ENCODE assay signal across 1 cellular context in the genomic region with DNA sequence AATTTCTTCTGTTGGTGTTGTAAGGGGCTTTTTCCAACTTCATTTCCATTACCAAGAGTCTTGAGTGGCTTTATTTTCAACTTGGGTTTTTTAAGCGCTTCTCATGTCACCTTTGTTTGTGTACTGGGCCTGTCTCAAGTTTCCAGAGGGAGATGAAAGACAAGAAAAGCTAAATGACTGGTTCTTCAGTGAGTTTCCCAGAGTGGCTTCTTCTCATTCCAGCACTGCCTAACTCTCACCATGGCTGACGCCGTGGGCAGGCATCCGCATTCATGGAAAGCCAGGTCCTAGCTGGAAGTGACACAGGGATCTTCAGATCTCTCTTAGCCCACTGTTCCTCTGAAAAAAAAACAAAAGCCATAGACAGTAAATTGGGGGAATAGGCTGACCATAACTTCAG.
A peak's percentile ranks its signal among the peaks of the same experiment; 100 is the strongest.
TF ChIP-seq lines count a peak whose summit lies in the region.

No MANE protein-coding gene starts in this region.

TF ChIP-seq in HEK293, 187 proteins besides CTCF, POLR2A, EP300 and RAD21 (continued from another document):
- TF ChIP-seq, protein P1, sequence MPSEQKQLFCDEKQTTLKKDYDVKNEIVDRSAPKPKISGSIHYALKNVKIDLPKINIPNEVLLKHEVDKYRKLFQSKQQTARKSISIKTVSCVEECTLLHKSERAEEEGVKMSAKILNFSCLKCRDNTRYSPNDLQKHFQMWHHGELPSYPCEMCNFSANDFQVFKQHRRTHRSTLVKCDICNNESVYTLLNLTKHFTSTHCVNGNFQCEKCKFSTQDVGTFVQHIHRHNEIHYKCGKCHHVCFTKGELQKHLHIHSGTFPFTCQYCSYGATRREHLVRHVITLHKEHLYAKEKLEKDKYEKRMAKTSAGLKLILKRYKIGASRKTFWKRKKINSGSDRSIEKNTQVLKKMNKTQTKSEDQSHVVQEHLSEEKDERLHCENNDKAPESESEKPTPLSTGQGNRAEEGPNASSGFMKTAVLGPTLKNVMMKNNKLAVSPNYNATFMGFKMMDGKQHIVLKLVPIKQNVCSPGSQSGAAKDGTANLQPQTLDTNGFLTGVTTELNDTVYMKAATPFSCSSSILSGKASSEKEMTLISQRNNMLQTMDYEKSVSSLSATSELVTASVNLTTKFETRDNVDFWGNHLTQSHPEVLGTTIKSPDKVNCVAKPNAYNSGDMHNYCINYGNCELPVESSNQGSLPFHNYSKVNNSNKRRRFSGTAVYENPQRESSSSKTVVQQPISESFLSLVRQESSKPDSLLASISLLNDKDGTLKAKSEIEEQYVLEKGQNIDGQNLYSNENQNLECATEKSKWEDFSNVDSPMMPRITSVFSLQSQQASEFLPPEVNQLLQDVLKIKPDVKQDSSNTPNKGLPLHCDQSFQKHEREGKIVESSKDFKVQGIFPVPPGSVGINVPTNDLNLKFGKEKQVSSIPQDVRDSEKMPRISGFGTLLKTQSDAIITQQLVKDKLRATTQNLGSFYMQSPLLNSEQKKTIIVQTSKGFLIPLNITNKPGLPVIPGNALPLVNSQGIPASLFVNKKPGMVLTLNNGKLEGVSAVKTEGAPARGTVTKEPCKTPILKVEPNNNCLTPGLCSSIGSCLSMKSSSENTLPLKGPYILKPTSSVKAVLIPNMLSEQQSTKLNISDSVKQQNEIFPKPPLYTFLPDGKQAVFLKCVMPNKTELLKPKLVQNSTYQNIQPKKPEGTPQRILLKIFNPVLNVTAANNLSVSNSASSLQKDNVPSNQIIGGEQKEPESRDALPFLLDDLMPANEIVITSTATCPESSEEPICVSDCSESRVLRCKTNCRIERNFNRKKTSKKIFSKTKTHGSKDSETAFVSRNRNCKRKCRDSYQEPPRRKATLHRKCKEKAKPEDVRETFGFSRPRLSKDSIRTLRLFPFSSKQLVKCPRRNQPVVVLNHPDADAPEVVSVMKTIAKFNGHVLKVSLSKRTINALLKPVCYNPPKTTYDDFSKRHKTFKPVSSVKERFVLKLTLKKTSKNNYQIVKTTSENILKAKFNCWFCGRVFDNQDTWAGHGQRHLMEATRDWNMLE (tag by site-specific recombination; conservative IDR thresholded peaks at IDR 0.05; ENCODE audit: low read depth), result no peak
- TF ChIP-seq ZNF707 (tag by site-specific recombination; IDR thresholded peaks at IDR 0.05) (no peak), ZNF394 (tag by site-specific recombination; IDR thresholded peaks at IDR 0.05; ENCODE audit: borderline replicate concordance) (no peak), ZNF473 (tag by site-specific recombination; IDR thresholded peaks at IDR 0.05) (no peak)
- TF ChIP-seq, protein P2, sequence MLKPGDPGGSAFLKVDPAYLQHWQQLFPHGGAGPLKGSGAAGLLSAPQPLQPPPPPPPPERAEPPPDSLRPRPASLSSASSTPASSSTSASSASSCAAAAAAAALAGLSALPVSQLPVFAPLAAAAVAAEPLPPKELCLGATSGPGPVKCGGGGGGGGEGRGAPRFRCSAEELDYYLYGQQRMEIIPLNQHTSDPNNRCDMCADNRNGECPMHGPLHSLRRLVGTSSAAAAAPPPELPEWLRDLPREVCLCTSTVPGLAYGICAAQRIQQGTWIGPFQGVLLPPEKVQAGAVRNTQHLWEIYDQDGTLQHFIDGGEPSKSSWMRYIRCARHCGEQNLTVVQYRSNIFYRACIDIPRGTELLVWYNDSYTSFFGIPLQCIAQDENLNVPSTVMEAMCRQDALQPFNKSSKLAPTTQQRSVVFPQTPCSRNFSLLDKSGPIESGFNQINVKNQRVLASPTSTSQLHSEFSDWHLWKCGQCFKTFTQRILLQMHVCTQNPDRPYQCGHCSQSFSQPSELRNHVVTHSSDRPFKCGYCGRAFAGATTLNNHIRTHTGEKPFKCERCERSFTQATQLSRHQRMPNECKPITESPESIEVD (tag by site-specific recombination; IDR thresholded peaks at IDR 0.05), result 0 out of 2 replicates have a peak, but pooled peaks have one; percentile 22
